Comparison of ENCODE assay signal across 22 cellular contexts in genomic region chr12:116210762-116211161, GRCh38.
DNase-seq lines count a peak whose midpoint lies in the region; ATAC-seq, FAIRE-seq and TF ChIP-seq lines count a peak whose summit lies in the region.
"Had no signal": no experiment of that assay in that cellular context is flagged by ENCODE, and none has a peak within 500 bp of the region (broad histone marks: within the 10 kb centered on the region; RNA-seq: fewer than 3 reads in every experiment).

No MANE protein-coding gene starts in this region.

- POLR2A ChIA-PET in HEK293 (lab: Yijun Ruan, JAX) = no interaction called here

- peaks cover 99% of the 10 kb centered on the region for H3K79me2 ChIP-seq in astrocyte (ENCODE audit: insufficient read depth, low read length)

- no peak overlapping the region for H3K9ac ChIP-seq in astrocyte (ENCODE audit: low read length)

- H3K4me3 Mint-ChIP-seq in activated T-cell treated with anti-CD3 and anti-CD28 coated beads, Interleukin-2, amount 50 U/mL, for 24 hours = peak overlapping the region; percentile 37
- no peak overlapping the region for H3K4me3 Mint-ChIP-seq in astrocyte (ENCODE audit: unreplicated experiment)
- peak overlapping the region; percentile 26 to 38 for H3K4me3 Mint-ChIP-seq in stimulated activated naive B cell treated with anti-CD40 and anti-IgM and Interleukin-4, amounts not matched to agents 10 μg/mL and 1 μg/mL and 100 μg/mL, for 72 hours
- H3K4me3 Mint-ChIP-seq: activated T-cell treated with anti-CD3 and anti-CD28 coated beads, Interleukin-2, amount 50 U/mL, for 4 hours; naive B cell had no signal

- H3K27ac ChIP-seq in HEK293 (ENCODE audit: extremely low read depth, low read depth, low read length) (no peak overlapping the region), astrocyte (ENCODE audit: low read depth, low read length) (no peak overlapping the region)
- H3K27ac ChIP-seq: RWPE1, uterus had no signal

- H3K36me3 Mint-ChIP-seq in activated T-cell treated with anti-CD3 and anti-CD28 coated beads, Interleukin-2, amount 50 U/mL, for 24 hours (ENCODE audit: low read depth) = no peaks in the 10 kb centered on the region
- no peaks in the 10 kb centered on the region for H3K36me3 Mint-ChIP-seq in astrocyte (ENCODE audit: low read depth, unreplicated experiment)
- H3K36me3 Mint-ChIP-seq in stimulated activated naive B cell treated with anti-CD40 and anti-IgM and Interleukin-4, amounts not matched to agents 10 μg/mL and 1 μg/mL and 100 μg/mL, for 72 hours = no peaks in the 10 kb centered on the region
- H3K36me3 Mint-ChIP-seq: naive B cell had no signal

- H3K4me2 ChIP-seq in astrocyte (ENCODE audit: low read length) = peak overlapping the region; percentile 8

- H3K9me3 Mint-ChIP-seq in activated T-cell treated with anti-CD3 and anti-CD28 coated beads, Interleukin-2, amount 50 U/mL, for 24 hours = no peaks in the 10 kb centered on the region
- no peaks in the 10 kb centered on the region for H3K9me3 Mint-ChIP-seq in astrocyte (ENCODE audit: unreplicated experiment)
- H3K9me3 Mint-ChIP-seq in stimulated activated naive B cell treated with anti-CD40 and anti-IgM and Interleukin-4, amounts not matched to agents 10 μg/mL and 1 μg/mL and 100 μg/mL, for 72 hours = no peaks in the 10 kb centered on the region
- H3K9me3 Mint-ChIP-seq: activated T-cell treated with anti-CD3 and anti-CD28 coated beads, Interleukin-2, amount 50 U/mL, for 4 hours; naive B cell had no signal

- CTCF ChIA-PET in HEK293 (lab: Yijun Ruan, JAX) = interaction anchor here (0.5 to 1.1 kb wide), 2 partner anchors 86 to 399 kb away, joined by 3 read pairs; no protein-coding TSS in a partner anchor

- H3K4me1 ChIP-seq in HEK293 (ENCODE audit: control insufficient read depth, insufficient read depth, low read length) = peaks cover 27% of the 10 kb centered on the region
- peaks cover 9% of the 10 kb centered on the region for H3K4me1 ChIP-seq in astrocyte (ENCODE audit: insufficient read depth, low read length)
- H3K4me1 ChIP-seq: uterus had no signal

- H3K4me3 ChIP-seq in HEK293 (ENCODE audit: low read depth, low read length) (no peak overlapping the region), astrocyte (ENCODE audit: insufficient read depth, low read depth, low read length) (no peak overlapping the region)
- H3K4me3 ChIP-seq: uterus had no signal

- peak overlapping the region; percentile 63 for H3K27ac Mint-ChIP-seq in activated T-cell treated with anti-CD3 and anti-CD28 coated beads, Interleukin-2, amount 50 U/mL, for 24 hours
- peak overlapping the region; percentile 47 for H3K27ac Mint-ChIP-seq in astrocyte (ENCODE audit: unreplicated experiment)
- peak overlapping the region; percentile 4 for H3K27ac Mint-ChIP-seq in stimulated activated naive B cell treated with anti-CD40 and anti-IgM and Interleukin-4, amounts not matched to agents 10 μg/mL and 1 μg/mL and 100 μg/mL, for 72 hours

- FAIRE-seq in astrocyte (lab: Jason Lieb, UNC) = no peak
- FAIRE-seq: frontal cortex, kidney, small intestine had no signal

- TF ChIP-seq CTCF in HEK293 (tag by site-specific recombination; IDR thresholded peaks at IDR 0.05) (no peak), astrocyte (IDR thresholded peaks at IDR 0.05; ENCODE audit: insufficient read depth, low read depth, low read length) (no peak)

- H4K20me1 ChIP-seq in astrocyte (ENCODE audit: insufficient read depth, low read length) = peaks cover 90% of the 10 kb centered on the region

- H3K9me3 ChIP-seq in HEK293 (ENCODE audit: control insufficient read depth, insufficient read depth, low read depth, low read length) (no peaks in the 10 kb centered on the region), astrocyte (ENCODE audit: insufficient read depth, low read depth, low read length) (no peaks in the 10 kb centered on the region)
- H3K9me3 ChIP-seq: uterus had no signal

- no peak overlapping the region for H2AFZ ChIP-seq in astrocyte (ENCODE audit: low read depth, low read length)

- ATAC-seq in stimulated activated naive B cell treated with anti-CD40 and anti-IgM and Interleukin-4, amounts not matched to agents 10 μg/mL and 1 μg/mL and 100 μg/mL, for 72 hours (replicated peaks) = no peak

- no peaks in the 10 kb centered on the region for H3K27me3 Mint-ChIP-seq in activated T-cell treated with anti-CD3 and anti-CD28 coated beads, Interleukin-2, amount 50 U/mL, for 24 hours
- H3K27me3 Mint-ChIP-seq in astrocyte (ENCODE audit: low read depth, unreplicated experiment) = no peaks in the 10 kb centered on the region
- no peaks in the 10 kb centered on the region for H3K27me3 Mint-ChIP-seq in stimulated activated naive B cell treated with anti-CD40 and anti-IgM and Interleukin-4, amounts not matched to agents 10 μg/mL and 1 μg/mL and 100 μg/mL, for 72 hours
- H3K27me3 Mint-ChIP-seq: naive B cell had no signal

- H3K36me3 ChIP-seq in HEK293 (ENCODE audit: control insufficient read depth in 2 of 2, insufficient read depth in 1 of 2, low read length in 2 of 2) (no peaks in the 10 kb centered on the region), astrocyte (ENCODE audit: insufficient read depth, low read length) (no peaks in the 10 kb centered on the region)
- H3K36me3 ChIP-seq: uterus had no signal

- peaks cover 72% of the 10 kb centered on the region for H3K4me1 Mint-ChIP-seq in activated T-cell treated with anti-CD3 and anti-CD28 coated beads, Interleukin-2, amount 50 U/mL, for 24 hours (ENCODE audit: low read depth)
- H3K4me1 Mint-ChIP-seq in astrocyte (ENCODE audit: low read depth, unreplicated experiment) = peaks cover 47% of the 10 kb centered on the region
- peaks cover 33 to 65% of the 10 kb centered on the region in 2 donors for H3K4me1 Mint-ChIP-seq in stimulated activated naive B cell treated with anti-CD40 and anti-IgM and Interleukin-4, amounts not matched to agents 10 μg/mL and 1 μg/mL and 100 μg/mL, for 72 hours

- H3K27me3 ChIP-seq in astrocyte (ENCODE audit: insufficient read depth, low read length) = no peaks in the 10 kb centered on the region
- H3K27me3 ChIP-seq: uterus had no signal

- DNase-seq in activated T-cell treated with anti-CD3 and anti-CD28 coated beads, Interleukin-2, amount 50 U/mL, for 24 hours = no peak
- no peak for DNase-seq in activated T-cell treated with anti-CD3 and anti-CD28 coated beads, Interleukin-2, amount 50 U/mL, for 1 hour
- no peak for DNase-seq in astrocyte (ENCODE audit: low read depth)
- DNase-seq in stimulated activated naive B cell treated with anti-CD40 and anti-IgM and Interleukin-4, amounts not matched to agents 10 μg/mL and 1 μg/mL and 100 μg/mL, for 72 hours = no peak
- DNase-seq in HPDE6-E6E7 (ENCODE audit: extremely low spot score) = no peak
- DNase-seq in A172 (ENCODE audit: low spot score) = no peak
- no peak for DNase-seq in hypothalamus (lab: John Stamatoyannopoulos, UW)
- DNase-seq: activated CD4-positive, alpha-beta T cell treated with anti-CD3 and anti-CD28 coated beads, Interleukin-2, amount 50 U/mL, for 4 hours; activated T-cell treated with anti-CD3 and anti-CD28 coated beads, Interleukin-2, amount 50 U/mL, for 4 hours; amniotic stem cell; DMS79; Karpas-422; kidney; naive B cell; NCI-H2029 treated with DMSO at 0.1 percent for 48 hours; NCI-H510A; small intestine; stimulated activated CD4-positive, alpha-beta T cell treated with anti-CD3 and anti-CD28 coated beads, Interleukin-2, amount 100 ng/mL, for 48 hours; uterus had no signal

TF ChIP-seq in HEK293, 187 proteins besides CTCF, POLR2A, EP300 and RAD21:
- peak; percentile 65 for TF ChIP-seq PRDM1 (tag by site-specific recombination; IDR thresholded peaks at IDR 0.05)
- TF ChIP-seq ZNF510 (tag by site-specific recombination; IDR thresholded peaks at IDR 0.05; ENCODE audit: insufficient replicate concordance) = no peak
- no peak for TF ChIP-seq ZFP41 (tag by site-specific recombination; IDR thresholded peaks at IDR 0.05; ENCODE audit: borderline replicate concordance)
- TF ChIP-seq AEBP2 (tag by site-specific recombination; IDR thresholded peaks at IDR 0.05; ENCODE audit: borderline replicate concordance) = no peak
- no peak for TF ChIP-seq ZNF266 (tag by site-specific recombination; IDR thresholded peaks at IDR 0.05; ENCODE audit: low read depth)
- TF ChIP-seq ZNF626 (tag by site-specific recombination; IDR thresholded peaks at IDR 0.05) = no peak
- no peak for TF ChIP-seq ZNF274 (IDR thresholded peaks at IDR 0.05; ENCODE audit: low read length)
- no peak for TF ChIP-seq ZNF274 (tag by site-specific recombination; IDR thresholded peaks at IDR 0.05; ENCODE audit: borderline replicate concordance)
TF ChIP-seq in HEK293: peak in this region for 1.

Comparison
In these comparisons a context has a peak if more than half of its experiments do, and no peak if none do; other contexts are left out.
1. H3K27ac Mint-ChIP-seq: peak in every context shown above with its lines; median percentile 63 in activated T-cell treated with anti-CD3 and anti-CD28 coated beads, Interleukin-2, amount 50 U/mL, for 24 hours; 47 in astrocyte; 4 in stimulated activated naive B cell treated with anti-CD40 and anti-IgM and Interleukin-4, amounts not matched to agents 10 μg/mL and 1 μg/mL and 100 μg/mL, for 72 hours.